Comparison of ENCODE assay signal across 16 cellular contexts in the genomic region with DNA sequence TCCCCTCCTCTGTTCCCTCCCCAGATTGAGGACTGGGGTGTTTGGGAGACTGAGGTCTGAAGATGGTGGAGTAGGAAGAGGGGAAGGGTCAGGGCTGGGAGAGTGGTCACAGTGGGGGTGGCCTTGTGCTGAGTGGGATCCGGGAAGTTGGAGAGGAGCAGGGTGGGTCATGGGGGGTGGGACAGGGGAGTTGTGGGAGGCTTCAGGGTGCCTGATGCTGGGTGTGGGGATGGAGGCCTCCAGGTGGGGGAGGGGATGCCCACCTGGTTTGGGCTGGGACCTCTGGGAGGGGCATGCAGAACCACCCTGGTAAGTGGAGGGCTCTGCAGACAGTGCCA. TPM values are rescaled to one million over a fixed set of nuclear protein-coding genes. Genes with fewer than 3 reads are reported as not detected.
DNase-seq lines count a peak whose midpoint lies in the region; ATAC-seq and TF ChIP-seq lines count a peak whose summit lies in the region.
"Had no signal": no experiment of that assay in that cellular context is flagged by ENCODE, and none has a peak within 500 bp of the region (broad histone marks: within the 10 kb centered on the region; RNA-seq: fewer than 3 reads in every experiment).

No MANE protein-coding gene starts in this region.

- H3K4me3 ChIP-seq in OCI-LY1 (ENCODE audit: low read depth, low read length, poor library complexity, severe bottlenecking) (no peak overlapping the region), neuronal stem cell (ENCODE audit: low read length in 2 of 2) (no peak overlapping the region), gastrocnemius medialis (no peak overlapping the region)
- H3K4me3 ChIP-seq: spleen had no signal

- H3K79me1 ChIP-seq in neuronal stem cell (ENCODE audit: low read depth, low read length): peaks cover 6% of the 10 kb centered on the region

- peak overlapping the region; percentile 48 for H4K91ac ChIP-seq in neuronal stem cell (ENCODE audit: low read depth, low read length, poor library complexity)

- H3K4me2 ChIP-seq in OCI-LY1 (ENCODE audit: low read length) (peak overlapping the region; percentile 44; the same call in 1 of the 2 replicates), neuronal stem cell (ENCODE audit: insufficient read depth, low read length, poor library complexity, severe bottlenecking) (no peak overlapping the region)

- peak overlapping the region; percentile 95 for H3K18ac ChIP-seq in neuronal stem cell (ENCODE audit: low read length)

- no peaks in the 10 kb centered on the region for H3K36me3 ChIP-seq in OCI-LY1 (ENCODE audit: insufficient read depth, low read length)
- peaks cover 0 to 10% of the 10 kb centered on the region in 2 donors for H3K36me3 ChIP-seq in neuronal stem cell (replicated peaks in 1 of 2; ENCODE audit: control insufficient read depth in 2 of 2, insufficient read depth in 2 of 2, low read length in 2 of 2)
- H3K36me3 ChIP-seq in gastrocnemius medialis: no peaks in the 10 kb centered on the region

- no peaks in the 10 kb centered on the region for H4K20me1 ChIP-seq in OCI-LY1 (ENCODE audit: insufficient read depth, low read length)

- H3K23ac ChIP-seq in neuronal stem cell (ENCODE audit: low read depth, low read length, poor library complexity): no peak overlapping the region

- in situ Hi-C loops in gastrocnemius medialis (cut with MboI; ENCODE audit: low sequenced_read_pairs in 4 of 4): no loop called here

- H3K27me3 ChIP-seq in OCI-LY1 (ENCODE audit: insufficient read depth, low read length): no peaks in the 10 kb centered on the region
- H3K27me3 ChIP-seq in neuronal stem cell (ENCODE audit: control insufficient read depth in 3 of 3, insufficient read depth in 3 of 3, low read depth in 1 of 3, low read length in 3 of 3): no peaks in the 10 kb centered on the region
- no peaks in the 10 kb centered on the region for H3K27me3 ChIP-seq in gastrocnemius medialis
- H3K27me3 ChIP-seq: spleen had no signal

- H4K8ac ChIP-seq in neuronal stem cell (ENCODE audit: low read depth, low read length): peak overlapping the region; percentile 43

- no peak for ATAC-seq in GM18867 (IDR thresholded peaks at IDR 0.05; ENCODE audit: unreplicated experiment)
- ATAC-seq in HG02763 (IDR thresholded peaks at IDR 0.05; ENCODE audit: unreplicated experiment): no peak
- ATAC-seq in HG02884 (IDR thresholded peaks at IDR 0.05; ENCODE audit: unreplicated experiment): no peak
- no peak for ATAC-seq in gastrocnemius medialis
- ATAC-seq: activated naive CD4-positive, alpha-beta T cell treated with anti-CD3 and anti-CD28 coated beads, Interleukin-2, amount 50 U/mL, for 72 hours had no signal

- peak overlapping the region; percentile 2 for H2BK120ac ChIP-seq in neuronal stem cell (ENCODE audit: low read depth, low read length)

- H3K79me2 ChIP-seq in OCI-LY1 (ENCODE audit: insufficient read depth, low read length): no peaks in the 10 kb centered on the region

- H3K9ac ChIP-seq in OCI-LY1 (ENCODE audit: low read length) (no peak overlapping the region; the same call in 1 of the 2 replicates), neuronal stem cell (ENCODE audit: low read depth, low read length, poor library complexity) (no peak overlapping the region)

- peak overlapping the region; percentile 8 for H2BK5ac ChIP-seq in neuronal stem cell (ENCODE audit: low read length)

- H3K9me3 Mint-ChIP-seq in dendritic cell treated with granulocyte-macrophage colony-stimulating factor and Interleukin-4, amounts not matched to agents 40 ng/mL and 50 ng/mL, for 4 days: no peaks in the 10 kb centered on the region
- H3K9me3 Mint-ChIP-seq: activated naive CD4-positive, alpha-beta T cell treated with anti-CD3 and anti-CD28 coated beads, Interleukin-2, amount 50 U/mL, for 72 hours had no signal

- peaks cover 74% of the 10 kb centered on the region for H3K4me1 Mint-ChIP-seq in dendritic cell treated with granulocyte-macrophage colony-stimulating factor and Interleukin-4, amounts not matched to agents 40 ng/mL and 50 ng/mL, for 4 days (ENCODE audit: low read depth)

- H2AFZ ChIP-seq in OCI-LY1 (ENCODE audit: low read length) (no peak overlapping the region), neuronal stem cell (ENCODE audit: low read length) (no peak overlapping the region)

- TF ChIP-seq CTCF in C4-2B (conservative IDR thresholded peaks at IDR 0.05): no peak
- no peak for TF ChIP-seq CTCF in OCI-LY1 (IDR thresholded peaks at IDR 0.05; ENCODE audit: low read length)
- no peak for TF ChIP-seq CTCF in gastrocnemius medialis (IDR thresholded peaks at IDR 0.05 in 4 of 5, conservative IDR thresholded peaks at IDR 0.05 in 1 of 5)

- H2BK15ac ChIP-seq in neuronal stem cell (ENCODE audit: low read length): peak overlapping the region; percentile 98

- peaks cover 69% of the 10 kb centered on the region for H3K4me1 ChIP-seq in OCI-LY1 (ENCODE audit: insufficient read depth, low read length, severe bottlenecking)
- H3K4me1 ChIP-seq in neuronal stem cell (ENCODE audit: control insufficient read depth in 2 of 2, insufficient read depth in 1 of 2, low read depth in 1 of 2, low read length in 2 of 2): peaks cover 63 to 67% of the 10 kb centered on the region in 2 donors
- H3K4me1 ChIP-seq in gastrocnemius medialis: peaks cover 24 to 32% of the 10 kb centered on the region in 2 donors

- 0 out of 2 replicates have a peak, but pooled peaks cover 5% of the 10 kb centered on the region for H3F3A ChIP-seq in OCI-LY1 (ENCODE audit: insufficient read depth, low read length)

- no peak overlapping the region for H3K4me3 Mint-ChIP-seq in dendritic cell treated with granulocyte-macrophage colony-stimulating factor and Interleukin-4, amounts not matched to agents 40 ng/mL and 50 ng/mL, for 4 days

- peak overlapping the region; percentile 96 for H2BK12ac ChIP-seq in neuronal stem cell (ENCODE audit: low read length)

- DNase-seq in neuronal stem cell (ENCODE audit: low spot score) (no peak), gastrocnemius medialis (no peak)
- DNase-seq: ACHN; activated CD4-positive, alpha-beta T cell treated with anti-CD3 and anti-CD28 coated beads, Interleukin-2, amount 50 U/mL, for 4 hours; activated T-cell treated with anti-CD3 and anti-CD28 coated beads for 4 hours; NCI-H2171; OCI-M1; spleen had no signal

- H3K14ac ChIP-seq in neuronal stem cell (ENCODE audit: low read length): peak overlapping the region; percentile 47

- H3K27ac ChIP-seq in C4-2B (peak overlapping the region; percentile 81), OCI-LY1 (ENCODE audit: low read depth, low read length, poor library complexity, severe bottlenecking) (peak overlapping the region; percentile 70), neuronal stem cell (replicated peaks; ENCODE audit: low read length) (peak overlapping the region; percentile 47), gastrocnemius medialis (no peak overlapping the region)

- H3K4ac ChIP-seq in neuronal stem cell (ENCODE audit: low read length): peak overlapping the region; percentile 57

- no peaks in the 10 kb centered on the region for H3K27me3 Mint-ChIP-seq in dendritic cell treated with granulocyte-macrophage colony-stimulating factor and Interleukin-4, amounts not matched to agents 40 ng/mL and 50 ng/mL, for 4 days

- H3K9me3 ChIP-seq in OCI-LY1 (ENCODE audit: low read length) (no peaks in the 10 kb centered on the region), neuronal stem cell (replicated peaks in 1 of 2; ENCODE audit: control insufficient read depth in 2 of 2, insufficient read depth in 1 of 2, low read depth in 1 of 2, low read length in 2 of 2) (no peaks in the 10 kb centered on the region), gastrocnemius medialis (no peaks in the 10 kb centered on the region)
- H3K9me3 ChIP-seq: spleen had no signal

- WGBS in neuronal stem cell (ENCODE audit: extremely low coverage in 2 of 2, insufficient read length in 2 of 2, insufficient replicate concordance in 1 of 2), 2 donors: no CpG with 5 or more reads among the region's 1 CpG

- no peak for TF ChIP-seq POLR2A in gastrocnemius medialis (IDR thresholded peaks at IDR 0.05)

- peaks cover 25% of the 10 kb centered on the region for H3K36me3 Mint-ChIP-seq in dendritic cell treated with granulocyte-macrophage colony-stimulating factor and Interleukin-4, amounts not matched to agents 40 ng/mL and 50 ng/mL, for 4 days (ENCODE audit: low read depth)

- H3K9me2 ChIP-seq in OCI-LY1 (ENCODE audit: low read depth, low read length): no peaks in the 10 kb centered on the region

- intact Hi-C loops in dendritic cell treated with granulocyte-macrophage colony-stimulating factor and Interleukin-4, amounts not matched to agents 40 ng/mL and 50 ng/mL, for 4 days (cut with micrococcal nuclease): loop anchor here (2.0 kb wide), 1 partner anchor 17 kb away; no protein-coding TSS in a partner anchor
- intact Hi-C loops in gastrocnemius medialis (cut with DNase I; ENCODE audit: low total_unique reads): no loop called here

- peak overlapping the region; percentile 57 for H3K27ac Mint-ChIP-seq in dendritic cell treated with granulocyte-macrophage colony-stimulating factor and Interleukin-4, amounts not matched to agents 40 ng/mL and 50 ng/mL, for 4 days
- H3K27ac Mint-ChIP-seq: activated naive CD4-positive, alpha-beta T cell treated with anti-CD3 and anti-CD28 coated beads, Interleukin-2, amount 50 U/mL, for 72 hours had no signal

- H2AK5ac ChIP-seq in neuronal stem cell (ENCODE audit: low read depth, low read length): peak overlapping the region; percentile 100

RNA-seq across cellular contexts. Expression of gene ZNF775, which starts 2.6 kb away (rescaled TPM):
- 15.9 TPM for polyA plus RNA-seq in neuronal stem cell (2013, experiment 1 of 2)
- polyA plus RNA-seq in neuronal stem cell (2013, experiment 2 of 2): 15.7 TPM
- 1 to 10 TPM; 3.1 to 7.5 (median 3.3) TPM for total RNA-seq in gastrocnemius medialis

RNA-seq across cellular contexts. Expression of gene REPIN1, which starts 13.1 kb away (rescaled TPM):
- polyA plus RNA-seq in neuronal stem cell (2013, experiment 1 of 2): 84.5 TPM
- polyA plus RNA-seq in neuronal stem cell (2013, experiment 2 of 2): 85.1 TPM
- total RNA-seq in gastrocnemius medialis: 100 to 1,000 TPM; 115 to 332 (median 159) TPM

RNA-seq across cellular contexts. Expression of gene RARRES2, which starts 40.3 kb away (rescaled TPM):
- 0.99 TPM for polyA plus RNA-seq in neuronal stem cell (2013, experiment 1 of 2)
- polyA plus RNA-seq in neuronal stem cell (2013, experiment 2 of 2): 1.0 TPM
- total RNA-seq in gastrocnemius medialis: 10 to 100 TPM in 1 of 4 donors, 1 to 10 TPM in 3; 4.7 to 14.3 (median 6.5) TPM
- total RNA-seq: T-helper 1 cell treated with Interleukin-12 subunit alpha and Interleukin-12 subunit beta and Interleukin-4 antibody, amounts not matched to agents 30 ng/mL and 1 ng/mL, for 36 hours had no signal

RNA-seq across cellular contexts. Expression of gene ACTR3C, which starts 58.4 kb away (rescaled TPM):
- polyA plus RNA-seq in neuronal stem cell (2013, experiment 1 of 2): not detected
- not detected for polyA plus RNA-seq in neuronal stem cell (2013, experiment 2 of 2)
- 1 to 10 TPM in 2 of 4 donors, under 1 TPM in 1, not detected in 1; 0.27 to 2.7 (median 1.1) TPM for total RNA-seq in gastrocnemius medialis

RNA-seq across cellular contexts. Expression of gene LRRC61, which starts 58.6 kb away (rescaled TPM):
- 0.81 TPM for polyA plus RNA-seq in neuronal stem cell (2013, experiment 1 of 2)
- 0.79 TPM for polyA plus RNA-seq in neuronal stem cell (2013, experiment 2 of 2)
- total RNA-seq in gastrocnemius medialis: 1 to 10 TPM in 3 of 4 donors, under 1 TPM in 1; 0.62 to 6.8 (median 1.9) TPM

Comparison
In these comparisons a context has a peak if more than half of its experiments do, and no peak if none do; other contexts are left out.
1. H3K27ac ChIP-seq: peak in C4-2B (single experiment), OCI-LY1 (single experiment) and neuronal stem cell (single experiment); none in gastrocnemius medialis (0 of 4).